ENCODE assay signal across 3 cellular contexts in the genomic region with DNA sequence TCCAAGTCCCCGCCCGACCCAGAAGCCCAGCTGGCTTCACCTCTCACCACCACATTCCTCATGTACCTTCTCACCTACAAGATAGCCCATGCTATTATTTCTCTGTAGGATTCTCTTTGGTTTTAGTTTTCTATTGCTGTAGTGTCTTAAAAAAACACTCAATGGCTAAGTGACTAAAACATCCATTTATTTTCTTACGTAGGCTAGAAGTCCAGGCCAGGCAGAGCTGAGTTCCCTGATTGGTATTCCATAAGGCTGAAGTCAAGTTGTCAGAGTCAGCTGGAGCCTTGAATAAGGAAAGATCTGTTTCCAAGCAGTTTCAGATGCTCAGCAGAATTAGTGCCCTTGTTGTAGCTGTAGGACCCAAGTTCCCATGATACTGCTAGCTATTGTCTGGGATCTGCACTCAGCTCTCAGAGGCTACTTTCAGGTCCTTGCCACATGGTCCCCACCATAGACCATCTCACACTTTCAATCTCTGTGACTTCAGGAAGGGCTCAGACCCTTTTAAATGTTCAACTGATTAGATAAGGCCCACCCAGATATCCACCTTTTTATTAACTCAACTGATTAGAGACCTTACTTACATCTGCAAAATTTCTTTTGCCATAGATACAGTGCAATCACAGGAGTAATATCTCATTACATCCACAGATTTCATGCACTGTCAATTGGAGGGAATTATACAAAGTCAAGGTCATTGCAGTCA.
TF ChIP-seq lines count a peak whose summit lies in the region.

No MANE protein-coding gene starts in this region.

TF ChIP-seq in HEK293, 187 proteins besides CTCF, POLR2A, EP300 and RAD21:
- TF ChIP-seq ZBTB17 (tag by site-specific recombination; IDR thresholded peaks at IDR 0.05), result no peak
- peak; percentile 90 for TF ChIP-seq ZNF10 (tag by site-specific recombination; IDR thresholded peaks at IDR 0.05)

TF ChIP-seq in IMR-90, 13 proteins besides CTCF, POLR2A, EP300 and RAD21:
- TF ChIP-seq FOS (IDR thresholded peaks at IDR 0.05; ENCODE audit: low read depth, low read length), result no peak
- TF ChIP-seq CEBPB (IDR thresholded peaks at IDR 0.05; ENCODE audit: low read depth, low read length), result no peak
- TF ChIP-seq, protein P1, sequence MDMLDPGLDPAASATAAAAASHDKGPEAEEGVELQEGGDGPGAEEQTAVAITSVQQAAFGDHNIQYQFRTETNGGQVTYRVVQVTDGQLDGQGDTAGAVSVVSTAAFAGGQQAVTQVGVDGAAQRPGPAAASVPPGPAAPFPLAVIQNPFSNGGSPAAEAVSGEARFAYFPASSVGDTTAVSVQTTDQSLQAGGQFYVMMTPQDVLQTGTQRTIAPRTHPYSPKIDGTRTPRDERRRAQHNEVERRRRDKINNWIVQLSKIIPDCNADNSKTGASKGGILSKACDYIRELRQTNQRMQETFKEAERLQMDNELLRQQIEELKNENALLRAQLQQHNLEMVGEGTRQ (IDR thresholded peaks at IDR 0.05; ENCODE audit: low read depth, low read length), result no peak
- no peak for TF ChIP-seq RCOR1 (IDR thresholded peaks at IDR 0.05; ENCODE audit: insufficient replicate concordance, low read length)
- no peak for TF ChIP-seq CHD1 (IDR thresholded peaks at IDR 0.05; ENCODE audit: low read depth, low read length)
- no peak for TF ChIP-seq MAZ (IDR thresholded peaks at IDR 0.05; ENCODE audit: borderline replicate concordance, low read depth, low read length)
- no peak for TF ChIP-seq NFE2L2 (IDR thresholded peaks at IDR 0.05; ENCODE audit: low read depth, low read length)
- no peak for TF ChIP-seq BHLHE40 (IDR thresholded peaks at IDR 0.05; ENCODE audit: low read depth, low read length)
- TF ChIP-seq RFX5 (IDR thresholded peaks at IDR 0.05; ENCODE audit: low read depth, low read length), result no peak
- no peak for TF ChIP-seq SMC3 (IDR thresholded peaks at IDR 0.05; ENCODE audit: low read depth, low read length)
- TF ChIP-seq, protein P2, sequence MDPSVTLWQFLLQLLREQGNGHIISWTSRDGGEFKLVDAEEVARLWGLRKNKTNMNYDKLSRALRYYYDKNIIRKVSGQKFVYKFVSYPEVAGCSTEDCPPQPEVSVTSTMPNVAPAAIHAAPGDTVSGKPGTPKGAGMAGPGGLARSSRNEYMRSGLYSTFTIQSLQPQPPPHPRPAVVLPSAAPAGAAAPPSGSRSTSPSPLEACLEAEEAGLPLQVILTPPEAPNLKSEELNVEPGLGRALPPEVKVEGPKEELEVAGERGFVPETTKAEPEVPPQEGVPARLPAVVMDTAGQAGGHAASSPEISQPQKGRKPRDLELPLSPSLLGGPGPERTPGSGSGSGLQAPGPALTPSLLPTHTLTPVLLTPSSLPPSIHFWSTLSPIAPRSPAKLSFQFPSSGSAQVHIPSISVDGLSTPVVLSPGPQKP (IDR thresholded peaks at IDR 0.05; ENCODE audit: borderline replicate concordance, low read depth, low read length), result no peak
- TF ChIP-seq MAFK (IDR thresholded peaks at IDR 0.05; ENCODE audit: low read depth, low read length), result no peak
- TF ChIP-seq MXI1 (IDR thresholded peaks at IDR 0.05; ENCODE audit: borderline replicate concordance, low read depth, low read length), result no peak

TF ChIP-seq in K562, 482 proteins besides CTCF, POLR2A, EP300 and RAD21:
- TF ChIP-seq ZFP36 (IDR thresholded peaks at IDR 0.05; ENCODE audit: low read depth, low read length, partially characterized antibody) (no peak), ZNF134 (CRISPR knock-in tag; conservative IDR thresholded peaks at IDR 0.05) (peak; percentile 73), ZNF444 (CRISPR knock-in tag; IDR thresholded peaks at IDR 0.05) (no peak), HMG20A (CRISPR knock-in tag; conservative IDR thresholded peaks at IDR 0.05) (no peak), ZEB2 (IDR thresholded peaks at IDR 0.05) (no peak), MIER1 (IDR thresholded peaks at IDR 0.05; ENCODE audit: low read depth) (no peak)
